ENCODE assay signal across 25 cellular contexts in the genomic region with DNA sequence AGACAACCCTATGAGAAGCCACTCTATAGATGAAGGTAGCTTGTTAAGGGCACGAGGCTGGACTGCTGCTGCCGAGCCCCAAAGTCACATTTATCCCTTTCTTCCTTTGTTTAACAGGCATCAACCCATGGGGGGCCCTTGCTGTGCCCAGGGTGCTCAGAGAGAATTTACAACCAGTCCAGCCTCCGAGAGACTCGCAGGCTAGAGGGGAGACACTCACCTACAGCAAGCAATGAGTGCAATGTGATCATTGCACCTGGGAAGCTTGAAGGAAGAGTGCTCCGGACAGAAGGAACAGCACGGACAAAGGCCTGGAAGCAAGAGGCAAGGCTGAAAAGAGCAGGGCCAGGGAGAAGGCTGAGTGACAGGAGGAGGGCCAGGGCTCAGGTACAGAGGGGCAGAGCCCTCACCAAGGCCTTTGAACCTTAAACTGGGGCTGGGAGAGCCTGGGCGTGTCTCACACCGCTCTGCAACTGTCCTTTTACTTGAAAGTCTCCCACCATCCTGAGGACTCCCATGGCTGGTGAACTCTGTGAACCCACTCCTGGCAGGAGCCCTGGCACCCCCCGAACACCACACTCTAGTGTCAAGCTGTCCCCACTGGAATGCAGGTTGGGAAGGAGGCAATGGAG. TPM values are rescaled to one million over a fixed set of nuclear protein-coding genes. Genes with fewer than 3 reads are reported as not detected.
"Had no signal": no experiment of that assay in that cellular context is flagged by ENCODE, and none has a peak within 500 bp of the region (broad histone marks: within the 10 kb centered on the region; RNA-seq: fewer than 3 reads in every experiment).

No MANE protein-coding gene starts in this region.

- DNase-seq: colonic mucosa; effector CD8-positive, alpha-beta T cell; foreskin melanocyte; head of caudate nucleus; left colon; left ventricle myocardium superior; mesenchymal stem cell; midbrain; stimulated activated CD4-positive, alpha-beta T cell treated with anti-CD3 and anti-CD28 coated beads, Interleukin-2, amount 100 ng/mL, for 24 hours; stimulated activated CD4-positive, alpha-beta T cell treated with anti-CD3 and anti-CD28 coated beads, Interleukin-4, amount 100 ng/mL, for 4 hours; stimulated activated naive B cell treated with anti-CD40 and anti-IgM and Interleukin-4, amounts not matched to agents 10 μg/mL and 1 μg/mL and 100 μg/mL, for 72 hours; stimulated activated naive CD8-positive, alpha-beta T cell treated with anti-CD3 and anti-CD28 coated beads, Interleukin-15, amount 100 ng/mL, for 72 hours; trophoblast cell had no signal

- H3K4me3 ChIP-seq: colonic mucosa, hepatocyte, lung, right atrium auricular region, thoracic aorta had no signal

- H3K9me3 ChIP-seq: colonic mucosa, thoracic aorta had no signal

- H3K4me1 ChIP-seq: colonic mucosa, right atrium auricular region had no signal

- H2AFZ ChIP-seq: hepatocyte had no signal

- H3K4me2 ChIP-seq: hepatocyte had no signal

- H3K36me3 ChIP-seq: colonic mucosa, right atrium auricular region, thoracic aorta had no signal

- H3K27ac ChIP-seq: colonic mucosa, hepatocyte, right atrium auricular region, thoracic aorta had no signal

- H3K27me3 ChIP-seq: colonic mucosa, hepatocyte, right atrium auricular region had no signal

- H3K79me2 ChIP-seq: hepatocyte had no signal

RNA-seq across cellular contexts. Expression of gene DMRTB1, which starts 27.3 kb away (rescaled TPM):
- total RNA-seq: cerebellum; colonic mucosa; dermis microvascular lymphatic vessel endothelial cell; hepatocyte; kidney epithelial cell; left colon; left ventricle myocardium superior; lung; natural killer cell treated with Interleukin-12 subunit alpha and Interleukin-12 subunit beta and Interleukin-15 and Interleukin-18, amount 100 ng/mL, for 72 hours; osteoblast; right atrium auricular region; subcutaneous adipose tissue; thoracic aorta; urinary bladder had no signal
- polyA plus RNA-seq: esophagus, hepatocyte, lung, urinary bladder had no signal
